ENCODE assay signal across 24 cellular contexts in genomic region chr1:165849336-165850133, GRCh38. TPM values are rescaled to one million over a fixed set of nuclear protein-coding genes. Genes with fewer than 3 reads are reported as not detected.
A peak's percentile ranks its signal among the peaks of the same experiment; 100 is the strongest.
DNase-seq lines count a peak whose midpoint lies in the region; ATAC-seq and TF ChIP-seq lines count a peak whose summit lies in the region.
"Had no signal": no experiment of that assay in that cellular context is flagged by ENCODE, and none has a peak within 500 bp of the region (broad histone marks: within the 10 kb centered on the region; RNA-seq: fewer than 3 reads in every experiment).

No MANE protein-coding gene starts in this region.

- H3K4me3 ChIP-seq in epithelial cell of esophagus (ENCODE audit: low read length) = no peak overlapping the region
- H3K4me3 ChIP-seq: A549, colonic mucosa, right lobe of liver had no signal

- DNase-seq in activated CD4-positive, alpha-beta T cell treated with anti-CD3 and anti-CD28 coated beads, Interleukin-2, amount 10 ng/mL, durations not matched to agents 7 days and 5 days = no peak
- no peak for DNase-seq in activated CD4-positive, alpha-beta T cell treated with anti-CD3 and anti-CD28 coated beads, Interleukin-2, amount 50 U/mL, for 1 hour
- DNase-seq in MV-4-11 (lab: John Stamatoyannopoulos, UW) = peak; percentile 21
- DNase-seq in epithelial cell of esophagus (ENCODE audit: low read depth) = peak; percentile 69
- DNase-seq in stimulated activated effector memory CD8-positive, alpha-beta T cell treated with anti-CD3 and anti-CD28 coated beads, Interleukin-12 subunit alpha, Interleukin-12 subunit beta, amount 100 ng/mL, for 72 hours (ENCODE audit: low spot score in 2 of 2) = no peak
- DNase-seq in NCI-H2171 (lab: John Stamatoyannopoulos, UW) = no peak
- no peak for DNase-seq in stimulated activated CD8-positive, alpha-beta memory T cell treated with anti-CD3 and anti-CD28 coated beads, Interleukin-4, amount 100 ng/mL, for 48 hours
- no peak for DNase-seq in iPS-NIHi7 (ENCODE audit: extremely low spot score)
- DNase-seq: activated B cell treated with CpG ODN at 0.5 μM for 24 hours; activated CD4-positive, alpha-beta memory T cell treated with anti-CD3 and anti-CD28 coated beads for 36 hours; activated effector memory CD4-positive, alpha-beta T cell treated with Interleukin-2 at 50 U/mL for 16 hours; BE2C; colonic mucosa; glutamatergic neuron; KBM-7; natural killer cell; NCI-H1092; NCI-H1930; NCI-H345; NCI-H82; right lobe of liver; T-helper 9 cell had no signal

- H3K27me3 Mint-ChIP-seq in activated CD4-positive, alpha-beta T cell treated with anti-CD3 and anti-CD28 coated beads, Interleukin-2, amount 10 ng/mL, durations not matched to agents 7 days and 5 days = no peaks in the 10 kb centered on the region
- H3K27me3 Mint-ChIP-seq: activated B cell treated with CpG ODN at 0.5 μM for 24 hours; activated CD4-positive, alpha-beta memory T cell treated with anti-CD3 and anti-CD28 coated beads for 36 hours had no signal

- CTCF ChIA-PET in activated CD4-positive, alpha-beta T cell treated with anti-CD3 and anti-CD28 coated beads, Interleukin-2, amount 10 ng/mL, durations not matched to agents 7 days and 5 days (lab: Charles Lee) = interaction anchor here (0.8 kb wide), 3 partner anchors 9 to 22 kb away, joined by 3 to 6 read pairs (median 3); no protein-coding TSS in a partner anchor

- no peak for TF ChIP-seq CTCF in epithelial cell of esophagus (IDR thresholded peaks at IDR 0.05; ENCODE audit: insufficient read depth, low read depth, low read length, missing control alignments)

- POLR2A ChIA-PET in activated CD4-positive, alpha-beta T cell treated with anti-CD3 and anti-CD28 coated beads, Interleukin-2, amount 10 ng/mL, durations not matched to agents 7 days and 5 days (lab: Charles Lee) = no interaction called here

- H3K36me3 Mint-ChIP-seq in activated CD4-positive, alpha-beta T cell treated with anti-CD3 and anti-CD28 coated beads, Interleukin-2, amount 10 ng/mL, durations not matched to agents 7 days and 5 days (ENCODE audit: low read depth) = peaks cover 15% of the 10 kb centered on the region
- no peaks in the 10 kb centered on the region for H3K36me3 Mint-ChIP-seq in stimulated activated effector memory CD8-positive, alpha-beta T cell treated with anti-CD3 and anti-CD28 coated beads, Interleukin-12 subunit alpha, Interleukin-12 subunit beta, amount 100 ng/mL, for 72 hours
- H3K36me3 Mint-ChIP-seq: natural killer cell had no signal

- peaks cover 62% of the 10 kb centered on the region for H3K4me1 Mint-ChIP-seq in activated CD4-positive, alpha-beta T cell treated with anti-CD3 and anti-CD28 coated beads, Interleukin-2, amount 10 ng/mL, durations not matched to agents 7 days and 5 days
- H3K4me1 Mint-ChIP-seq in stimulated activated effector memory CD8-positive, alpha-beta T cell treated with anti-CD3 and anti-CD28 coated beads, Interleukin-12 subunit alpha, Interleukin-12 subunit beta, amount 100 ng/mL, for 72 hours = peaks cover 63% of the 10 kb centered on the region

- peak overlapping the region; percentile 42 for H3K27ac Mint-ChIP-seq in activated CD4-positive, alpha-beta T cell treated with anti-CD3 and anti-CD28 coated beads, Interleukin-2, amount 10 ng/mL, durations not matched to agents 7 days and 5 days
- peak overlapping the region; percentile 60 for H3K27ac Mint-ChIP-seq in stimulated activated effector memory CD8-positive, alpha-beta T cell treated with anti-CD3 and anti-CD28 coated beads, Interleukin-12 subunit alpha, Interleukin-12 subunit beta, amount 100 ng/mL, for 72 hours
- H3K27ac Mint-ChIP-seq: activated B cell treated with CpG ODN at 0.5 μM for 24 hours; activated CD4-positive, alpha-beta memory T cell treated with anti-CD3 and anti-CD28 coated beads for 36 hours had no signal

- H3K4me3 Mint-ChIP-seq in activated CD4-positive, alpha-beta T cell treated with anti-CD3 and anti-CD28 coated beads, Interleukin-2, amount 10 ng/mL, durations not matched to agents 7 days and 5 days = no peak overlapping the region
- H3K4me3 Mint-ChIP-seq in stimulated activated effector memory CD8-positive, alpha-beta T cell treated with anti-CD3 and anti-CD28 coated beads, Interleukin-12 subunit alpha, Interleukin-12 subunit beta, amount 100 ng/mL, for 72 hours = no peak overlapping the region
- H3K4me3 Mint-ChIP-seq: activated B cell treated with CpG ODN at 0.5 μM for 24 hours; activated CD4-positive, alpha-beta memory T cell treated with anti-CD3 and anti-CD28 coated beads for 36 hours; natural killer cell had no signal

- H3K9me3 Mint-ChIP-seq in activated CD4-positive, alpha-beta T cell treated with anti-CD3 and anti-CD28 coated beads, Interleukin-2, amount 10 ng/mL, durations not matched to agents 7 days and 5 days = peaks cover 2% of the 10 kb centered on the region
- H3K9me3 Mint-ChIP-seq in stimulated activated effector memory CD8-positive, alpha-beta T cell treated with anti-CD3 and anti-CD28 coated beads, Interleukin-12 subunit alpha, Interleukin-12 subunit beta, amount 100 ng/mL, for 72 hours = no peaks in the 10 kb centered on the region
- H3K9me3 Mint-ChIP-seq: activated B cell treated with CpG ODN at 0.5 μM for 24 hours; activated CD4-positive, alpha-beta memory T cell treated with anti-CD3 and anti-CD28 coated beads for 36 hours; natural killer cell had no signal

- no peak for ATAC-seq in stimulated activated effector memory CD8-positive, alpha-beta T cell treated with anti-CD3 and anti-CD28 coated beads, Interleukin-12 subunit alpha, Interleukin-12 subunit beta, amount 100 ng/mL, for 72 hours
- ATAC-seq: A549, natural killer cell, right lobe of liver, SK-N-SH treated with all-trans-retinoic acid at 6 μM for 48 hours had no signal

RNA-seq across cellular contexts. Expression of gene UCK2, which starts 22.1 kb away (rescaled TPM):
- total RNA-seq in activated CD4-positive, alpha-beta T cell treated with anti-CD3 and anti-CD28 coated beads, Interleukin-2, amount 10 ng/mL, durations not matched to agents 7 days and 5 days = 10 to 100 TPM; 22.4 to 23.7 TPM

Comparison
In these comparisons a context has a peak if more than half of its experiments do, and no peak if none do; other contexts are left out.
1. DNase-seq: peak in MV-4-11 (single experiment) and epithelial cell of esophagus (single experiment); none in activated CD4-positive, alpha-beta T cell treated with anti-CD3 and anti-CD28 coated beads, Interleukin-2, amount 10 ng/mL, durations not matched to agents 7 days and 5 days (single experiment), activated CD4-positive, alpha-beta T cell treated with anti-CD3 and anti-CD28 coated beads, Interleukin-2, amount 50 U/mL, for 1 hour (single experiment), stimulated activated effector memory CD8-positive, alpha-beta T cell treated with anti-CD3 and anti-CD28 coated beads, Interleukin-12 subunit alpha, Interleukin-12 subunit beta, amount 100 ng/mL, for 72 hours (0 of 2), NCI-H2171 (single experiment), stimulated activated CD8-positive, alpha-beta memory T cell treated with anti-CD3 and anti-CD28 coated beads, Interleukin-4, amount 100 ng/mL, for 48 hours (single experiment) and iPS-NIHi7 (single experiment).